Comparison of ENCODE assay signal across 23 cellular contexts in genomic region chr2:236790991-236791390, GRCh38.
"Had no signal": no experiment of that assay in that cellular context is flagged by ENCODE, and none has a peak within 500 bp of the region (broad histone marks: within the 10 kb centered on the region; RNA-seq: fewer than 3 reads in every experiment).

No MANE protein-coding gene starts in this region.

- H3K27me3 Mint-ChIP-seq: activated CD8-positive, alpha-beta T cell treated with anti-CD3 and anti-CD28 coated beads for 36 hours; type B pancreatic cell had no signal

- H3K36me3 Mint-ChIP-seq: immature natural killer cell, natural killer cell, type B pancreatic cell had no signal

- H3K36me3 ChIP-seq: colonic mucosa, gastroesophageal sphincter, heart right ventricle, right atrium auricular region had no signal

- H3K9me3 ChIP-seq: colonic mucosa, gastroesophageal sphincter, right atrium auricular region had no signal

- H3K27me3 ChIP-seq: colonic mucosa, gastroesophageal sphincter, right atrium auricular region had no signal

- H3K4me1 Mint-ChIP-seq: activated B cell treated with CpG ODN at 0.5 μM for 24 hours; central memory CD8-positive, alpha-beta T cell; immature natural killer cell; natural killer cell had no signal

- H3K4me1 ChIP-seq: colonic mucosa, gastroesophageal sphincter, right atrium auricular region had no signal

- H3K27ac ChIP-seq: colonic mucosa, epithelial cell of prostate, gastroesophageal sphincter, heart right ventricle, right atrium auricular region had no signal

- H3K4me3 ChIP-seq: colonic mucosa, gastroesophageal sphincter, heart right ventricle, right atrium auricular region had no signal

- H3K27ac Mint-ChIP-seq: activated B cell treated with CpG ODN at 0.5 μM for 24 hours; activated CD8-positive, alpha-beta T cell treated with anti-CD3 and anti-CD28 coated beads for 36 hours; activated naive CD4-positive, alpha-beta T cell treated with anti-CD3 and anti-CD28 coated beads for 36 hours; activated T-cell treated with anti-CD3 and anti-CD28 coated beads, Interleukin-2, amount 50 U/mL, for 24 hours; activated T-helper 2 cell treated with anti-CD3 and anti-CD28 coated beads, Interferon-gamma antibody, Interleukin-2, Interleukin-4, amounts not matched to agents 10 μg/mL and 5 μg/mL and 100 μg/mL, durations not matched to agents 14 hours and 24 hours and 36 hours; endodermal cell; immature natural killer cell; natural killer cell; stimulated activated naive CD8-positive, alpha-beta T cell treated with anti-CD3 and anti-CD28 coated beads, Interleukin-15, Interleukin-2, amounts not matched to agents 100 ng/mL and 50 ng/mL, for 24 hours; type B pancreatic cell had no signal

- H3K9me3 Mint-ChIP-seq: activated CD8-positive, alpha-beta T cell treated with anti-CD3 and anti-CD28 coated beads for 36 hours; activated naive CD4-positive, alpha-beta T cell treated with anti-CD3 and anti-CD28 coated beads for 36 hours; activated T-cell treated with anti-CD3 and anti-CD28 coated beads, Interleukin-2, amount 50 U/mL, for 24 hours; activated T-helper 2 cell treated with anti-CD3 and anti-CD28 coated beads, Interferon-gamma antibody, Interleukin-2, Interleukin-4, amounts not matched to agents 10 μg/mL and 5 μg/mL and 100 μg/mL, durations not matched to agents 14 hours and 24 hours and 36 hours; central memory CD8-positive, alpha-beta T cell; endodermal cell; natural killer cell; stimulated activated naive CD8-positive, alpha-beta T cell treated with anti-CD3 and anti-CD28 coated beads, Interleukin-15, Interleukin-2, amounts not matched to agents 100 ng/mL and 50 ng/mL, for 24 hours had no signal

- H3K4me3 Mint-ChIP-seq: activated B cell treated with CpG ODN at 0.5 μM for 24 hours; activated CD8-positive, alpha-beta T cell treated with anti-CD3 and anti-CD28 coated beads for 36 hours; activated naive CD4-positive, alpha-beta T cell treated with anti-CD3 and anti-CD28 coated beads for 36 hours; activated T-cell treated with anti-CD3 and anti-CD28 coated beads, Interleukin-2, amount 50 U/mL, for 24 hours; central memory CD8-positive, alpha-beta T cell; endodermal cell; immature natural killer cell; natural killer cell; stimulated activated naive CD8-positive, alpha-beta T cell treated with anti-CD3 and anti-CD28 coated beads, Interleukin-15, Interleukin-2, amounts not matched to agents 100 ng/mL and 50 ng/mL, for 24 hours; type B pancreatic cell had no signal

- DNase-seq: activated B cell treated with CpG ODN at 0.5 μM for 24 hours; activated CD4-positive, alpha-beta T cell treated with anti-CD3 and anti-CD28 coated beads for 4 hours; activated CD8-positive, alpha-beta T cell treated with anti-CD3 and anti-CD28 coated beads for 36 hours; activated naive CD4-positive, alpha-beta T cell treated with anti-CD3 and anti-CD28 coated beads for 36 hours; activated T-cell treated with anti-CD3 and anti-CD28 coated beads, Interleukin-2, amount 50 U/mL, for 24 hours; aorta; colonic mucosa; endodermal cell; heart right ventricle; immature natural killer cell; natural killer cell; posterior cingulate gyrus; stimulated activated CD4-positive, alpha-beta T cell treated with anti-CD3 and anti-CD28 coated beads, Interleukin-12 subunit alpha, Interleukin-12 subunit beta, amount 100 ng/mL, for 4 hours; stimulated activated CD4-positive, alpha-beta T cell treated with anti-CD3 and anti-CD28 coated beads, Interleukin-2, amount 100 ng/mL, for 24 hours; T-helper 1 cell; T-helper 9 cell had no signal
